ENCODE assay signal across 13 cellular contexts in genomic region chr10:67780759-67781538, GRCh38. TPM values are rescaled to one million over a fixed set of nuclear protein-coding genes. Genes with fewer than 3 reads are reported as not detected.
DNase-seq lines count a peak whose midpoint lies in the region; ATAC-seq and FAIRE-seq lines count a peak whose summit lies in the region.
"Had no signal": no experiment of that assay in that cellular context is flagged by ENCODE, and none has a peak within 500 bp of the region (broad histone marks: within the 10 kb centered on the region; RNA-seq: fewer than 3 reads in every experiment).

No MANE protein-coding gene starts in this region.

- ATAC-seq in GM19438 (IDR thresholded peaks at IDR 0.05; ENCODE audit: low read depth, unreplicated experiment) (peak; percentile 87), HG02870 (IDR thresholded peaks at IDR 0.05; ENCODE audit: unreplicated experiment) (peak; percentile 82), HG03575 (IDR thresholded peaks at IDR 0.05; ENCODE audit: extremely low read depth, insufficient number of reproducible peaks, low FRiP score, unreplicated experiment) (peak; percentile 62)

- FAIRE-seq in RCC 7860 (lab: Jason Lieb, UNC), result no peak
- no peak for FAIRE-seq in urothelium cell line (lab: Jason Lieb, UNC)
- FAIRE-seq: colon, HTR-8/SVneo had no signal

- DNase-seq in G401 (ENCODE audit: low spot score) (peak; percentile 77), RCC 7860 (ENCODE audit: low spot score) (no peak), T1000 (lab: John Stamatoyannopoulos, UW) (no peak), urothelium cell line (ENCODE audit: low spot score) (no peak)
- no peak for DNase-seq in activated CD4-positive, alpha-beta T cell treated with anti-CD3 and anti-CD28 coated beads for 4 hours
- DNase-seq: NCI-H446, spleen, stomach had no signal

- in situ Hi-C loops in G401 (cut with HindIII; ENCODE audit: low sequenced_read_pairs), result no loop called here

RNA-seq across cellular contexts. Expression of gene DNAJC12, which starts 57.0 kb away (rescaled TPM):
- 1.1 and 15.8 TPM in 2 replicates for total RNA-seq in G401 (2014; rRNA removed; shearing (Covaris generic))
